In genomic region chr3:57093489-57093888, GRCh38 we compare ENCODE assay signal across 1 cellular context.
TF ChIP-seq lines count a peak whose summit lies in the region.

No MANE protein-coding gene starts in this region.

TF ChIP-seq in GM23338, 12 proteins besides CTCF, POLR2A, EP300 and RAD21 (continued from another document):
- TF ChIP-seq REST (IDR thresholded peaks at IDR 0.05; ENCODE audit: unreplicated experiment) (no peak), ZNF462 (CRISPR knock-in tag; IDR thresholded peaks at IDR 0.05) (no peak), NANOG (IDR thresholded peaks at IDR 0.05; ENCODE audit: borderline replicate concordance) (no peak), ETS1 (IDR thresholded peaks at IDR 0.05) (no peak), ZNF331 (CRISPR knock-in tag; IDR thresholded peaks at IDR 0.05; ENCODE audit: low read depth) (no peak), JUNB (IDR thresholded peaks at IDR 0.05; ENCODE audit: unreplicated experiment) (no peak), CREB1 (CRISPR knock-in tag; IDR thresholded peaks at IDR 0.05; ENCODE audit: low read depth) (no peak)
TF ChIP-seq in GM23338: peak in this region for 0.
